7 cellular contexts compared by ENCODE assay signal in the genomic region with DNA sequence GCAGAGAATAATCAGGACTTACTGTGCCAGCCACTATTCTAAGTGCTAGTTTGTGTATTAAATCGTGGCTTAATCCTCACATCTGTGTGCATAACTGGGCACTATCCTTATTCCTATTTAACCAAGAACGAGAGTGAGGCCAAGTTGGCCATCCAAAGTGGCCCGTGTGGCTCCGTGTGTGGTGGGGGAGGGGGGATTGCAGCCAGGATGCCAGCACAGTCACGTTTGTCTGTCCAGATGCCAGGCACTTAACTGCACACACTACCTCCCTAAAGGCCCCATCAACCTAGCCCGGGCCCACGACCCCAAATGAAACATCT.
A peak's percentile ranks its signal among the peaks of the same experiment; 100 is the strongest.
DNase-seq lines count a peak whose midpoint lies in the region; ATAC-seq and TF ChIP-seq lines count a peak whose summit lies in the region.

No MANE protein-coding gene starts in this region.

- DNase-seq in CD8-positive, alpha-beta T cell: no peak
- DNase-seq in WERI-Rb-1: no peak
- no peak for DNase-seq in naive B cell
- DNase-seq in NCI-H2029 (lab: John Stamatoyannopoulos, UW): no peak
- DNase-seq in adrenal gland: no peak

- TF ChIP-seq POLR2A in adrenal gland (IDR thresholded peaks at IDR 0.05): no peak

- WGBS in adrenal gland, 4 donors: 9 to 27% (median 19%) methylated on average over 7 of the region's 7 CpGs

- peak overlapping the region; percentile 64 for H3K4me3 ChIP-seq in CD8-positive, alpha-beta T cell (ENCODE audit: low read depth, low read length)
- H3K4me3 ChIP-seq in WERI-Rb-1 (ENCODE audit: low read depth, low read length): peak overlapping the region; percentile 68
- no peak overlapping the region for H3K4me3 ChIP-seq in adrenal gland

- H3K4me1 Mint-ChIP-seq in CD8-positive, alpha-beta T cell (ENCODE audit: low read depth): peaks cover 12% of the 10 kb centered on the region
- H3K4me1 Mint-ChIP-seq in naive B cell: peaks cover 5 to 22% (median 13%) of the 10 kb centered on the region in 3 donors

- H3K27me3 ChIP-seq in CD8-positive, alpha-beta T cell (ENCODE audit: insufficient read depth, low read length): peaks cover 23% of the 10 kb centered on the region
- H3K27me3 ChIP-seq in WERI-Rb-1 (ENCODE audit: insufficient read depth, low read depth, severe bottlenecking) (no peaks in the 10 kb centered on the region), adrenal gland (peaks cover 62% of the 10 kb centered on the region)

- peaks cover 6% of the 10 kb centered on the region for H3K36me3 Mint-ChIP-seq in CD8-positive, alpha-beta T cell
- H3K36me3 Mint-ChIP-seq in naive B cell: no peaks in the 10 kb centered on the region

- H3K36me3 ChIP-seq in CD8-positive, alpha-beta T cell (ENCODE audit: insufficient read depth, low read length): no peaks in the 10 kb centered on the region
- peaks cover 39% of the 10 kb centered on the region for H3K36me3 ChIP-seq in WERI-Rb-1
- H3K36me3 ChIP-seq in adrenal gland (replicated peaks in 1 of 2): no peaks in the 10 kb centered on the region

- CTCF ChIA-PET in CD8-positive, alpha-beta T cell (lab: Charles Lee): no interaction called here

- no peak for TF ChIP-seq CTCF in CD8-positive, alpha-beta T cell (IDR thresholded peaks at IDR 0.05)
- TF ChIP-seq CTCF in WERI-Rb-1 (IDR thresholded peaks at IDR 0.05; ENCODE audit: low read depth, low read length) (no peak), adrenal gland (IDR thresholded peaks at IDR 0.05) (no peak)

- H3K27me3 Mint-ChIP-seq in CD8-positive, alpha-beta T cell (ENCODE audit: low read depth): peaks cover 59% of the 10 kb centered on the region
- H3K27me3 Mint-ChIP-seq in naive B cell: peaks cover 73 to 90% (median 87%) of the 10 kb centered on the region in 3 donors

- no peaks in the 10 kb centered on the region for H3K9me3 Mint-ChIP-seq in CD8-positive, alpha-beta T cell
- H3K9me3 Mint-ChIP-seq in naive B cell: no peaks in the 10 kb centered on the region

- no peaks in the 10 kb centered on the region for H3K9me3 ChIP-seq in CD8-positive, alpha-beta T cell (ENCODE audit: low read length)
- H3K9me3 ChIP-seq in WERI-Rb-1 (ENCODE audit: severe bottlenecking) (no peaks in the 10 kb centered on the region), adrenal gland (replicated peaks in 1 of 3) (no peaks in the 10 kb centered on the region)

- H3K27ac ChIP-seq in CD8-positive, alpha-beta T cell (ENCODE audit: low read depth, low read length): no peak overlapping the region
- peak overlapping the region; percentile 86 for H3K27ac ChIP-seq in WERI-Rb-1
- no peak overlapping the region for H3K27ac ChIP-seq in adrenal gland

- intact Hi-C loops in CD8-positive, alpha-beta T cell (cut with DNase I, micrococcal nuclease): loop anchor here in 1 of 2 experiments (1.0 kb wide), 1 partner anchor 41 kb away; no protein-coding TSS in a partner anchor
- intact Hi-C loops in adrenal gland (cut with DNase I): no loop called here

- H3K4me1 ChIP-seq in CD8-positive, alpha-beta T cell (ENCODE audit: insufficient read depth, low read length): peaks cover 13% of the 10 kb centered on the region
- H3K4me1 ChIP-seq in adrenal gland (replicated peaks in 1 of 2): peaks cover 0 to 11% of the 10 kb centered on the region in 2 donors

- no peak for ATAC-seq in CD8-positive, alpha-beta T cell
- ATAC-seq in GM21526 (IDR thresholded peaks at IDR 0.05; ENCODE audit: low FRiP score, unreplicated experiment) (peak; percentile 4), naive B cell (ENCODE audit: low read depth in 2 of 2) (no peak), GM21381 (IDR thresholded peaks at IDR 0.05; ENCODE audit: unreplicated experiment) (no peak)

- POLR2A ChIA-PET in CD8-positive, alpha-beta T cell (lab: Charles Lee): no interaction called here

- H3K27ac Mint-ChIP-seq in CD8-positive, alpha-beta T cell: no peak overlapping the region
- peak overlapping the region in 1 of 6 donors; percentile 69 for H3K27ac Mint-ChIP-seq in naive B cell

- peak overlapping the region; percentile 78 for H3K4me3 Mint-ChIP-seq in CD8-positive, alpha-beta T cell
- H3K4me3 Mint-ChIP-seq in naive B cell: peak overlapping the region; percentile 69 to 94 (median 84)

Comparison
In these comparisons a context has a peak if more than half of its experiments do, and no peak if none do; other contexts are left out.
1. H3K4me3 ChIP-seq: peak in CD8-positive, alpha-beta T cell (single experiment) and WERI-Rb-1 (single experiment); none in adrenal gland (0 of 4).